ENCODE assay signal across 1 cellular context in genomic region chr15:39267685-39268084, GRCh38.
TF ChIP-seq lines count a peak whose summit lies in the region.

No MANE protein-coding gene starts in this region.

TF ChIP-seq in IMR-90, 13 proteins besides CTCF, POLR2A, EP300 and RAD21 (continued from another document):
- no peak for TF ChIP-seq ELK1 (IDR thresholded peaks at IDR 0.05; ENCODE audit: borderline replicate concordance, low read depth, low read length)
- no peak for TF ChIP-seq RCOR1 (IDR thresholded peaks at IDR 0.05; ENCODE audit: insufficient replicate concordance, low read length)
- no peak for TF ChIP-seq MAFK (IDR thresholded peaks at IDR 0.05; ENCODE audit: low read depth, low read length)
- no peak for TF ChIP-seq CEBPB (IDR thresholded peaks at IDR 0.05; ENCODE audit: low read depth, low read length)
- TF ChIP-seq CHD1 (IDR thresholded peaks at IDR 0.05; ENCODE audit: low read depth, low read length): no peak
- TF ChIP-seq MAZ (IDR thresholded peaks at IDR 0.05; ENCODE audit: borderline replicate concordance, low read depth, low read length): no peak
